In the genomic region with DNA sequence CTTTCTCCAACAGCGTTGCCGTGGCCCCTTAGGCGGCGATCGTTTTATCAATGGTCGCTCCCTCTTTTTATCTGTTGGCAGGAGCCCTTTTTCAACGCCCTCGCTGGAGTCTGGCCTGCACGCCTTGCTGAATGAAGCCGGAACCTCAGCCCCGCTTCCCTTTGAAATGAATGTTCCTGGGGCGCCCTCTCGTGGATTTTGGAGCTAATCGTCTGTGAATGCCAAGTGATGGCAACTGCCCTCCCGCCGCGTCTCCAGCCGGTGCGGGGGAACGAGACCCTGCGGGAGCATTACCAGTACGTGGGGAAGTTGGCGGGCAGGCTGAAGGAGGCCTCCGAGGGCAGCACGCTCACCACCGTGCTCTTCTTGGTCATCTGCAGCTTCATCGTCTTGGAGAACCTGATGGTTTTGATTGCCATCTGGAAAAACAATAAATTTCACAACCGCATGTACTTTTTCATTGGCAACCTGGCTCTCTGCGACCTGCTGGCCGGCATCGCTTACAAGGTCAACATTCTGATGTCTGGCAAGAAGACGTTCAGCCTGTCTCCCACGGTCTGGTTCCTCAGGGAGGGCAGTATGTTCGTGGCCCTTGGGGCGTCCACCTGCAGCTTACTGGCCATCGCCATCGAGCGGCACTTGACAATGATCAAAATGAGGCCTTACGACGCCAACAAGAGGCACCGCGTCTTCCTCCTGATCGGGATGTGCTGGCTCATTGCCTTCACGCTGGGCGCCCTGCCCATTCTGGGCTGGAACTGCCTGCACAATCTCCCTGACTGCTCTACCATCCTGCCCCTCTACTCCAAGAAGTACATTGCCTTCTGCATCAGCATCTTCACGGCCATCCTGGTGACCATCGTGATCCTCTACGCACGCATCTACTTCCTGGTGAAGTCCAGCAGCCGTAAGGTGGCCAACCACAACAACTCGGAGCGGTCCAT, we compare ENCODE assay signal across 1 cellular context.
TF ChIP-seq lines count a peak whose summit lies in the region.

No MANE protein-coding gene starts in this region.

TF ChIP-seq in H1, 55 proteins besides CTCF, POLR2A, EP300 and RAD21:
- TF ChIP-seq TAF1 (IDR thresholded peaks at IDR 0.05; ENCODE audit: low read depth, low read length) (no peak), HDAC2 (IDR thresholded peaks at IDR 0.05; ENCODE audit: borderline replicate concordance in 1 of 2, low read depth in 2 of 2, low read length in 2 of 2) (no peak), MAFK (IDR thresholded peaks at IDR 0.05; ENCODE audit: low read depth, low read length) (no peak), PHF8 (conservative IDR thresholded peaks at IDR 0.05; ENCODE audit: low read depth, low read length) (no peak), SIRT6 (IDR thresholded peaks at IDR 0.05; ENCODE audit: low read length) (no peak), BCL11A (IDR thresholded peaks at IDR 0.05; ENCODE audit: low read depth in 2 of 2, low read length in 2 of 2) (no peak), TCF12 (IDR thresholded peaks at IDR 0.05; ENCODE audit: low read depth, low read length) (0 out of 2 replicates have a peak, but pooled peaks have one; percentile 31), CREB1 (IDR thresholded peaks at IDR 0.05) (no peak), FOSL1 (IDR thresholded peaks at IDR 0.05; ENCODE audit: insufficient read depth, low read depth, low read length) (no peak), BACH1 (IDR thresholded peaks at IDR 0.05; ENCODE audit: low read length) (no peak), EZH2 (IDR thresholded peaks at IDR 0.05; ENCODE audit: low read depth, low read length, severe bottlenecking) (no peak), ASH2L (IDR thresholded peaks at IDR 0.05; ENCODE audit: low read length) (no peak), JUND (IDR thresholded peaks at IDR 0.05; ENCODE audit: low read length) (no peak), RNF2 (IDR thresholded peaks at IDR 0.05; ENCODE audit: borderline replicate concordance, low read depth, low read length, missing control alignments, poor library complexity, severe bottlenecking) (no peak), CHD2 (IDR thresholded peaks at IDR 0.05; ENCODE audit: low read length) (no peak), YY1 (IDR thresholded peaks at IDR 0.05; ENCODE audit: low read depth, low read length) (peak; percentile 40; the same call in 1 of the 2 replicates), SUZ12 (IDR thresholded peaks at IDR 0.05; ENCODE audit: low read length) (no peak), TEAD4 (IDR thresholded peaks at IDR 0.05; ENCODE audit: low read depth, low read length) (no peak), BRCA1 (IDR thresholded peaks at IDR 0.05; ENCODE audit: low read depth, low read length) (no peak), SP1 (IDR thresholded peaks at IDR 0.05; ENCODE audit: low read depth, low read length) (no peak), GTF2F1 (IDR thresholded peaks at IDR 0.05; ENCODE audit: borderline replicate concordance, low read depth, low read length) (no peak), KDM4A (IDR thresholded peaks at IDR 0.05; ENCODE audit: low read depth, low read length, severe bottlenecking) (no peak), ZNF274 (IDR thresholded peaks at IDR 0.05; ENCODE audit: borderline replicate concordance, extremely low read depth, low read length) (no peak), NRF1 (IDR thresholded peaks at IDR 0.05; ENCODE audit: low read depth, low read length) (no peak), JUN (IDR thresholded peaks at IDR 0.05; ENCODE audit: low read depth, low read length) (no peak), NANOG (IDR thresholded peaks at IDR 0.05; ENCODE audit: insufficient read depth, low read depth, low read length, poor library complexity, severe bottlenecking) (no peak), TAF7 (optimal IDR thresholded peaks at IDR 0.05; ENCODE audit: borderline replicate concordance, low read depth, low read length) (peak; percentile 56), POU5F1 (IDR thresholded peaks at IDR 0.05; ENCODE audit: low read depth, low read length) (no peak), GABPA (IDR thresholded peaks at IDR 0.05; ENCODE audit: borderline replicate concordance, insufficient read depth, low read length) (0 out of 2 replicates have a peak, but pooled peaks have one; percentile 16), CTBP2 (IDR thresholded peaks at IDR 0.05; ENCODE audit: borderline replicate concordance, insufficient read depth, insufficient read length, low read length) (no peak)
- TF ChIP-seq, protein P1, sequence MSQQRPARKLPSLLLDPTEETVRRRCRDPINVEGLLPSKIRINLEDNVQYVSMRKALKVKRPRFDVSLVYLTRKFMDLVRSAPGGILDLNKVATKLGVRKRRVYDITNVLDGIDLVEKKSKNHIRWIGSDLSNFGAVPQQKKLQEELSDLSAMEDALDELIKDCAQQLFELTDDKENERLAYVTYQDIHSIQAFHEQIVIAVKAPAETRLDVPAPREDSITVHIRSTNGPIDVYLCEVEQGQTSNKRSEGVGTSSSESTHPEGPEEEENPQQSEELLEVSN (IDR thresholded peaks at IDR 0.05) = no peak; the same call in 1 of the 2 replicates
- TF ChIP-seq, protein P2, sequence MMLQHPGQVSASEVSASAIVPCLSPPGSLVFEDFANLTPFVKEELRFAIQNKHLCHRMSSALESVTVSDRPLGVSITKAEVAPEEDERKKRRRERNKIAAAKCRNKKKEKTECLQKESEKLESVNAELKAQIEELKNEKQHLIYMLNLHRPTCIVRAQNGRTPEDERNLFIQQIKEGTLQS (IDR thresholded peaks at IDR 0.05; ENCODE audit: insufficient read depth, low read depth, low read length) = no peak
- TF ChIP-seq, protein P3, sequence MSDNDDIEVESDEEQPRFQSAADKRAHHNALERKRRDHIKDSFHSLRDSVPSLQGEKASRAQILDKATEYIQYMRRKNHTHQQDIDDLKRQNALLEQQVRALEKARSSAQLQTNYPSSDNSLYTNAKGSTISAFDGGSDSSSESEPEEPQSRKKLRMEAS (IDR thresholded peaks at IDR 0.05) = peak; percentile 38; the same call in 1 of the 2 replicates
- TF ChIP-seq, protein P4, sequence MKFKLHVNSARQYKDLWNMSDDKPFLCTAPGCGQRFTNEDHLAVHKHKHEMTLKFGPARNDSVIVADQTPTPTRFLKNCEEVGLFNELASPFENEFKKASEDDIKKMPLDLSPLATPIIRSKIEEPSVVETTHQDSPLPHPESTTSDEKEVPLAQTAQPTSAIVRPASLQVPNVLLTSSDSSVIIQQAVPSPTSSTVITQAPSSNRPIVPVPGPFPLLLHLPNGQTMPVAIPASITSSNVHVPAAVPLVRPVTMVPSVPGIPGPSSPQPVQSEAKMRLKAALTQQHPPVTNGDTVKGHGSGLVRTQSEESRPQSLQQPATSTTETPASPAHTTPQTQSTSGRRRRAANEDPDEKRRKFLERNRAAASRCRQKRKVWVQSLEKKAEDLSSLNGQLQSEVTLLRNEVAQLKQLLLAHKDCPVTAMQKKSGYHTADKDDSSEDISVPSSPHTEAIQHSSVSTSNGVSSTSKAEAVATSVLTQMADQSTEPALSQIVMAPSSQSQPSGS (IDR thresholded peaks at IDR 0.05; ENCODE audit: low read length) = no peak
